Comparison of ENCODE assay signal across 10 cellular contexts in genomic region chr7:5234852-5235831, GRCh38. TPM values are rescaled to one million over a fixed set of nuclear protein-coding genes. Genes with fewer than 3 reads are reported as not detected.
DNase-seq lines count a peak whose midpoint lies in the region; ATAC-seq and TF ChIP-seq lines count a peak whose summit lies in the region.
"Had no signal": no experiment of that assay in that cellular context is flagged by ENCODE, and none has a peak within 500 bp of the region (broad histone marks: within the 10 kb centered on the region; RNA-seq: fewer than 3 reads in every experiment).

No MANE protein-coding gene starts in this region.

- no peak overlapping the region for H2AK5ac ChIP-seq in mesenchymal stem cell (ENCODE audit: low read length, severe bottlenecking)

- H3K79me1 ChIP-seq in mesenchymal stem cell (replicated peaks; ENCODE audit: low read length, poor library complexity, severe bottlenecking) = no peaks in the 10 kb centered on the region

- peak; percentile 41 for ATAC-seq in HG03280 (IDR thresholded peaks at IDR 0.05; ENCODE audit: unreplicated experiment)
- ATAC-seq: psoas muscle had no signal

- no peak for TF ChIP-seq EP300 in transverse colon (IDR thresholded peaks at IDR 0.05; ENCODE audit: low read depth)

- in situ Hi-C loops in transverse colon (cut with MboI; ENCODE audit: low pct_ligation_motif_present in 1 of 4, low pct_unique_long_range_greater_than_20kb in 1 of 4, low sequenced_read_pairs in 3 of 4) = loop anchor here in 2 of 4 donors (25.0 kb wide), 1 partner anchor 227 kb away; no protein-coding TSS in a partner anchor

- H3K4me1 ChIP-seq in transverse colon (peaks cover 0 to 14% (median 3%) of the 10 kb centered on the region in 4 donors), mesenchymal stem cell (ENCODE audit: control insufficient read depth, insufficient read depth, low read depth, low read length) (peaks cover 8% of the 10 kb centered on the region)
- H3K4me1 ChIP-seq: psoas muscle had no signal

- no peak overlapping the region for H2BK12ac ChIP-seq in mesenchymal stem cell (ENCODE audit: low read length in 2 of 2)

- no peak overlapping the region for H3K27ac ChIP-seq in transverse colon
- no peak overlapping the region for H3K27ac ChIP-seq in mesenchymal stem cell (ENCODE audit: low read length, poor library complexity, severe bottlenecking)
- H3K27ac ChIP-seq: psoas muscle had no signal

- H3K9ac ChIP-seq in mesenchymal stem cell (ENCODE audit: low read length) = no peak overlapping the region

- H3K4ac ChIP-seq in mesenchymal stem cell (ENCODE audit: low read depth in 1 of 2, low read length in 2 of 2) = no peak overlapping the region

- H2BK15ac ChIP-seq in mesenchymal stem cell (ENCODE audit: low read depth, poor library complexity, severe bottlenecking) = no peak overlapping the region

- H3K36me3 ChIP-seq in transverse colon (peaks cover 0 to 11% (median 6%) of the 10 kb centered on the region in 4 donors), mesenchymal stem cell (ENCODE audit: control insufficient read depth in 1 of 2, insufficient read depth in 2 of 2, low read depth in 1 of 2, low read length in 2 of 2) (peaks cover 32 to 34% of the 10 kb centered on the region in 2 experiments)

- 56 to 60% methylated on average over 12 to 26 of the region's 26 CpGs for WGBS in transverse colon (ENCODE audit: low coverage in 1 of 2), 2 donors
- 92% methylated on average over 21 of the region's 26 CpGs for WGBS in mesenchymal stem cell

- no peak overlapping the region for H3K23ac ChIP-seq in mesenchymal stem cell (ENCODE audit: low read length in 2 of 2)

- peak; percentile 37 for DNase-seq in NCI-H510A treated with DMSO at 0.1 percent for 48 hours (lab: John Stamatoyannopoulos, UW)
- DNase-seq in NCI-H510A (lab: John Stamatoyannopoulos, UW) = no peak
- peak; percentile 27 for DNase-seq in SW480 (ENCODE audit: low spot score)
- peak; percentile 30 for DNase-seq in transverse colon
- no peak for DNase-seq in mesenchymal stem cell
- DNase-seq in T-helper 1 cell = no peak
- no peak for DNase-seq in NCI-H446 treated with DMSO at 0.1 percent for 48 hours (lab: John Stamatoyannopoulos, UW)
- DNase-seq: amygdala had no signal

- TF ChIP-seq CTCF in transverse colon (IDR thresholded peaks at IDR 0.05) = no peak

- no peaks in the 10 kb centered on the region for H3K9me3 ChIP-seq in transverse colon
- no peaks in the 10 kb centered on the region for H3K9me3 ChIP-seq in mesenchymal stem cell (ENCODE audit: control insufficient read depth, low read length)
- H3K9me3 ChIP-seq: psoas muscle had no signal

- H3K18ac ChIP-seq in mesenchymal stem cell (ENCODE audit: low read depth in 1 of 2, low read length in 2 of 2) = no peak overlapping the region

- no peaks in the 10 kb centered on the region for H3K27me3 ChIP-seq in transverse colon
- no peaks in the 10 kb centered on the region for H3K27me3 ChIP-seq in mesenchymal stem cell (ENCODE audit: control insufficient read depth in 1 of 2, insufficient read depth in 1 of 2, low read length in 2 of 2)

- intact Hi-C loops in transverse colon (cut with DNase I; ENCODE audit: low total_unique reads) = loop anchor here (10.0 kb wide), 1 partner anchor 220 kb away; no protein-coding TSS in a partner anchor

- no peak overlapping the region for H3K4me2 ChIP-seq in mesenchymal stem cell (ENCODE audit: low read length, poor library complexity, severe bottlenecking)

- no peak overlapping the region for H2BK5ac ChIP-seq in mesenchymal stem cell (ENCODE audit: low read depth, low read length, poor library complexity, severe bottlenecking)

- H3K4me3 ChIP-seq in transverse colon = no peak overlapping the region
- no peak overlapping the region for H3K4me3 ChIP-seq in mesenchymal stem cell (ENCODE audit: insufficient read depth in 1 of 2, low read depth in 1 of 2, low read length in 2 of 2)
- H3K4me3 ChIP-seq: psoas muscle had no signal

- TF ChIP-seq POLR2A in transverse colon (IDR thresholded peaks at IDR 0.05) = no peak

- H4K91ac ChIP-seq in mesenchymal stem cell (ENCODE audit: low read length) = no peak overlapping the region

- H3K14ac ChIP-seq in mesenchymal stem cell (ENCODE audit: low read length in 2 of 2) = no peak overlapping the region

- no peak overlapping the region for H2AFZ ChIP-seq in mesenchymal stem cell (ENCODE audit: low read depth, low read length)

- H4K8ac ChIP-seq in mesenchymal stem cell (ENCODE audit: low read length) = no peak overlapping the region

- H2BK120ac ChIP-seq in mesenchymal stem cell (ENCODE audit: low read depth, low read length) = no peak overlapping the region

RNA-seq across cellular contexts. Expression of gene WIPI2, which starts 45.1 kb away (rescaled TPM):
- total RNA-seq in transverse colon = 10 to 100 TPM; 30.8 to 64.3 (median 53.2) TPM
- polyA plus RNA-seq in mesenchymal stem cell (2013, experiment 1 of 2) = 70.7 TPM
- 69.6 TPM for polyA plus RNA-seq in mesenchymal stem cell (2013, experiment 2 of 2)

RNA-seq across cellular contexts. Expression of gene SLC29A4, which starts 47.6 kb away (rescaled TPM):
- 10 to 100 TPM in 1 of 4 donors, 1 to 10 TPM in 2, under 1 TPM in 1; 0.60 to 36.3 (median 2.6) TPM for total RNA-seq in transverse colon
- polyA plus RNA-seq in mesenchymal stem cell (2013, experiment 1 of 2) = 10.2 TPM
- polyA plus RNA-seq in mesenchymal stem cell (2013, experiment 2 of 2) = 9.8 TPM

Comparison
In these comparisons a context has a peak if more than half of its experiments do, and no peak if none do; other contexts are left out.
1. DNase-seq: peak in NCI-H510A treated with DMSO at 0.1 percent for 48 hours (single experiment), SW480 (single experiment) and transverse colon (single experiment); none in NCI-H510A (single experiment), mesenchymal stem cell (single experiment), T-helper 1 cell (0 of 5) and NCI-H446 treated with DMSO at 0.1 percent for 48 hours (single experiment).